1 cellular context compared by ENCODE assay signal in genomic region chrX:155889328-155889727, GRCh38.
TF ChIP-seq lines count a peak whose summit lies in the region.

No MANE protein-coding gene starts in this region.

TF ChIP-seq in K562, 482 proteins besides CTCF, POLR2A, EP300 and RAD21 (continued from another document and continues in another):
- TF ChIP-seq USF2 (CRISPR knock-in tag; IDR thresholded peaks at IDR 0.05): no peak
- peak; percentile 85 for TF ChIP-seq FOXJ2 (tag; IDR thresholded peaks at IDR 0.05)
- TF ChIP-seq SMARCE1 (IDR thresholded peaks at IDR 0.05): no peak
- TF ChIP-seq, protein P1, sequence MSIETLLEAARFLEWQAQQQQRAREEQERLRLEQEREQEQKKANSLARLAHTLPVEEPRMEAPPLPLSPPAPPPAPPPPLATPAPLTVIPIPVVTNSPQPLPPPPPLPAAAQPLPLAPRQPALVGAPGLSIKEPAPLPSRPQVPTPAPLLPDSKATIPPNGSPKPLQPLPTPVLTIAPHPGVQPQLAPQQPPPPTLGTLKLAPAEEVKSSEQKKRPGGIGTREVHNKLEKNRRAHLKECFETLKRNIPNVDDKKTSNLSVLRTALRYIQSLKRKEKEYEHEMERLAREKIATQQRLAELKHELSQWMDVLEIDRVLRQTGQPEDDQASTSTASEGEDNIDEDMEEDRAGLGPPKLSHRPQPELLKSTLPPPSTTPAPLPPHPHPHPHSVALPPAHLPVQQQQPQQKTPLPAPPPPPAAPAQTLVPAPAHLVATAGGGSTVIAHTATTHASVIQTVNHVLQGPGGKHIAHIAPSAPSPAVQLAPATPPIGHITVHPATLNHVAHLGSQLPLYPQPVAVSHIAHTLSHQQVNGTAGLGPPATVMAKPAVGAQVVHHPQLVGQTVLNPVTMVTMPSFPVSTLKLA (conservative IDR thresholded peaks at IDR 0.05): 0 out of 4 replicates have a peak, but pooled peaks have one; percentile 32 to 46
- no peak for TF ChIP-seq SMARCC2 (IDR thresholded peaks at IDR 0.05; ENCODE audit: low read depth)
- no peak for TF ChIP-seq CHD1 (IDR thresholded peaks at IDR 0.05; ENCODE audit: low read length)
- TF ChIP-seq, protein P2, sequence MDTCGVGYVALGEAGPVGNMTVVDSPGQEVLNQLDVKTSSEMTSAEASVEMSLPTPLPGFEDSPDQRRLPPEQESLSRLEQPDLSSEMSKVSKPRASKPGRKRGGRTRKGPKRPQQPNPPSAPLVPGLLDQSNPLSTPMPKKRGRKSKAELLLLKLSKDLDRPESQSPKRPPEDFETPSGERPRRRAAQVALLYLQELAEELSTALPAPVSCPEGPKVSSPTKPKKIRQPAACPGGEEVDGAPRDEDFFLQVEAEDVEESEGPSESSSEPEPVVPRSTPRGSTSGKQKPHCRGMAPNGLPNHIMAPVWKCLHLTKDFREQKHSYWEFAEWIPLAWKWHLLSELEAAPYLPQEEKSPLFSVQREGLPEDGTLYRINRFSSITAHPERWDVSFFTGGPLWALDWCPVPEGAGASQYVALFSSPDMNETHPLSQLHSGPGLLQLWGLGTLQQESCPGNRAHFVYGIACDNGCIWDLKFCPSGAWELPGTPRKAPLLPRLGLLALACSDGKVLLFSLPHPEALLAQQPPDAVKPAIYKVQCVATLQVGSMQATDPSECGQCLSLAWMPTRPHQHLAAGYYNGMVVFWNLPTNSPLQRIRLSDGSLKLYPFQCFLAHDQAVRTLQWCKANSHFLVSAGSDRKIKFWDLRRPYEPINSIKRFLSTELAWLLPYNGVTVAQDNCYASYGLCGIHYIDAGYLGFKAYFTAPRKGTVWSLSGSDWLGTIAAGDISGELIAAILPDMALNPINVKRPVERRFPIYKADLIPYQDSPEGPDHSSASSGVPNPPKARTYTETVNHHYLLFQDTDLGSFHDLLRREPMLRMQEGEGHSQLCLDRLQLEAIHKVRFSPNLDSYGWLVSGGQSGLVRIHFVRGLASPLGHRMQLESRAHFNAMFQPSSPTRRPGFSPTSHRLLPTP (IDR thresholded peaks at IDR 0.05; ENCODE audit: borderline replicate concordance, extremely low read depth, insufficient read length): no peak
- TF ChIP-seq, protein P3, sequence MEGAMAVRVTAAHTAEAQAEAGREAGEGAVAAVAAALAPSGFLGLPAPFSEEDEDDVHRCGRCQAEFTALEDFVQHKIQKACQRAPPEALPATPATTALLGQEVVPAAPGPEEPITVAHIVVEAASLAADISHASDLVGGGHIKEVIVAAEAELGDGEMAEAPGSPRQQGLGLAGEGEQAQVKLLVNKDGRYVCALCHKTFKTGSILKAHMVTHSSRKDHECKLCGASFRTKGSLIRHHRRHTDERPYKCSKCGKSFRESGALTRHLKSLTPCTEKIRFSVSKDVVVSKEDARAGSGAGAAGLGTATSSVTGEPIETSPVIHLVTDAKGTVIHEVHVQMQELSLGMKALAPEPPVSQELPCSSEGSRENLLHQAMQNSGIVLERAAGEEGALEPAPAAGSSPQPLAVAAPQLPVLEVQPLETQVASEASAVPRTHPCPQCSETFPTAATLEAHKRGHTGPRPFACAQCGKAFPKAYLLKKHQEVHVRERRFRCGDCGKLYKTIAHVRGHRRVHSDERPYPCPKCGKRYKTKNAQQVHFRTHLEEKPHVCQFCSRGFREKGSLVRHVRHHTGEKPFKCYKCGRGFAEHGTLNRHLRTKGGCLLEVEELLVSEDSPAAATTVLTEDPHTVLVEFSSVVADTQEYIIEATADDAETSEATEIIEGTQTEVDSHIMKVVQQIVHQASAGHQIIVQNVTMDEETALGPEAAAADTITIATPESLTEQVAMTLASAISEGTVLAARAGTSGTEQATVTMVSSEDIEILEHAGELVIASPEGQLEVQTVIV (CRISPR knock-in tag; IDR thresholded peaks at IDR 0.05; ENCODE audit: borderline replicate concordance): no peak
- TF ChIP-seq PML (IDR thresholded peaks at IDR 0.05; ENCODE audit: low read length): no peak
- no peak for TF ChIP-seq CCAR2 (IDR thresholded peaks at IDR 0.05; ENCODE audit: low read depth, low read length)
- no peak for TF ChIP-seq PURB (CRISPR knock-in tag; IDR thresholded peaks at IDR 0.05; ENCODE audit: low read depth)
- no peak for TF ChIP-seq GTF2A2 (tag; IDR thresholded peaks at IDR 0.05)
- no peak for TF ChIP-seq ZNF197 (CRISPR knock-in tag; IDR thresholded peaks at IDR 0.05; ENCODE audit: low read depth)
- TF ChIP-seq ARID1B (IDR thresholded peaks at IDR 0.05): 0 out of 2 replicates have a peak, but pooled peaks have one; percentile 26
- no peak for TF ChIP-seq MBD2 (IDR thresholded peaks at IDR 0.05; ENCODE audit: borderline replicate concordance, low read depth)
- TF ChIP-seq NR2C1 (IDR thresholded peaks at IDR 0.05): no peak
- no peak for TF ChIP-seq NR2C1 (tag; IDR thresholded peaks at IDR 0.05)
- peak; percentile 86 for TF ChIP-seq NFE2 (IDR thresholded peaks at IDR 0.05; ENCODE audit: low read depth)
- TF ChIP-seq HCFC1 (IDR thresholded peaks at IDR 0.05; ENCODE audit: low read depth, low read length): no peak
- peak; percentile 56 for TF ChIP-seq C11orf30 (IDR thresholded peaks at IDR 0.05; ENCODE audit: low read depth)
- TF ChIP-seq MAFK (IDR thresholded peaks at IDR 0.05; ENCODE audit: low read length): peak; percentile 46
- TF ChIP-seq, protein P4, sequence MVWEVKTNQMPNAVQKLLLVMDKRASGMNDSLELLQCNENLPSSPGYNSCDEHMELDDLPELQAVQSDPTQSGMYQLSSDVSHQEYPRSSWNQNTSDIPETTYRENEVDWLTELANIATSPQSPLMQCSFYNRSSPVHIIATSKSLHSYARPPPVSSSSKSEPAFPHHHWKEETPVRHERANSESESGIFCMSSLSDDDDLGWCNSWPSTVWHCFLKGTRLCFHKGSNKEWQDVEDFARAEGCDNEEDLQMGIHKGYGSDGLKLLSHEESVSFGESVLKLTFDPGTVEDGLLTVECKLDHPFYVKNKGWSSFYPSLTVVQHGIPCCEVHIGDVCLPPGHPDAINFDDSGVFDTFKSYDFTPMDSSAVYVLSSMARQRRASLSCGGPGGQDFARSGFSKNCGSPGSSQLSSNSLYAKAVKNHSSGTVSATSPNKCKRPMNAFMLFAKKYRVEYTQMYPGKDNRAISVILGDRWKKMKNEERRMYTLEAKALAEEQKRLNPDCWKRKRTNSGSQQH (CRISPR knock-in tag; IDR thresholded peaks at IDR 0.05): no peak
- TF ChIP-seq XRCC5 (IDR thresholded peaks at IDR 0.05; ENCODE audit: low read depth, low read length): no peak
- TF ChIP-seq CXXC5 (CRISPR knock-in tag; IDR thresholded peaks at IDR 0.05): 0 out of 2 replicates have a peak, but pooled peaks have one; percentile 22
- TF ChIP-seq TOE1 (IDR thresholded peaks at IDR 0.05; ENCODE audit: borderline replicate concordance): no peak
- TF ChIP-seq TOE1 (CRISPR knock-in tag; IDR thresholded peaks at IDR 0.05; ENCODE audit: borderline replicate concordance, low read depth): no peak
- no peak for TF ChIP-seq ZNF23 (CRISPR knock-in tag; IDR thresholded peaks at IDR 0.05)
- no peak for TF ChIP-seq ZNF583 (CRISPR knock-in tag; IDR thresholded peaks at IDR 0.05)
- TF ChIP-seq TCF7 (IDR thresholded peaks at IDR 0.05; ENCODE audit: borderline replicate concordance): no peak
- TF ChIP-seq HOXB6 (CRISPR knock-in tag; IDR thresholded peaks at IDR 0.05; ENCODE audit: borderline replicate concordance): no peak
- peak; percentile 70 for TF ChIP-seq MAFG (tag; conservative IDR thresholded peaks at IDR 0.05)
- peak; percentile 61 for TF ChIP-seq ELF1 (tag; IDR thresholded peaks at IDR 0.05)
- no peak for TF ChIP-seq ZNF175 (CRISPR knock-in tag; IDR thresholded peaks at IDR 0.05; ENCODE audit: low read depth)
- TF ChIP-seq ATF1 (CRISPR knock-in tag; IDR thresholded peaks at IDR 0.05): no peak
- TF ChIP-seq ATF1 (tag; IDR thresholded peaks at IDR 0.05): no peak
- TF ChIP-seq, protein P5, sequence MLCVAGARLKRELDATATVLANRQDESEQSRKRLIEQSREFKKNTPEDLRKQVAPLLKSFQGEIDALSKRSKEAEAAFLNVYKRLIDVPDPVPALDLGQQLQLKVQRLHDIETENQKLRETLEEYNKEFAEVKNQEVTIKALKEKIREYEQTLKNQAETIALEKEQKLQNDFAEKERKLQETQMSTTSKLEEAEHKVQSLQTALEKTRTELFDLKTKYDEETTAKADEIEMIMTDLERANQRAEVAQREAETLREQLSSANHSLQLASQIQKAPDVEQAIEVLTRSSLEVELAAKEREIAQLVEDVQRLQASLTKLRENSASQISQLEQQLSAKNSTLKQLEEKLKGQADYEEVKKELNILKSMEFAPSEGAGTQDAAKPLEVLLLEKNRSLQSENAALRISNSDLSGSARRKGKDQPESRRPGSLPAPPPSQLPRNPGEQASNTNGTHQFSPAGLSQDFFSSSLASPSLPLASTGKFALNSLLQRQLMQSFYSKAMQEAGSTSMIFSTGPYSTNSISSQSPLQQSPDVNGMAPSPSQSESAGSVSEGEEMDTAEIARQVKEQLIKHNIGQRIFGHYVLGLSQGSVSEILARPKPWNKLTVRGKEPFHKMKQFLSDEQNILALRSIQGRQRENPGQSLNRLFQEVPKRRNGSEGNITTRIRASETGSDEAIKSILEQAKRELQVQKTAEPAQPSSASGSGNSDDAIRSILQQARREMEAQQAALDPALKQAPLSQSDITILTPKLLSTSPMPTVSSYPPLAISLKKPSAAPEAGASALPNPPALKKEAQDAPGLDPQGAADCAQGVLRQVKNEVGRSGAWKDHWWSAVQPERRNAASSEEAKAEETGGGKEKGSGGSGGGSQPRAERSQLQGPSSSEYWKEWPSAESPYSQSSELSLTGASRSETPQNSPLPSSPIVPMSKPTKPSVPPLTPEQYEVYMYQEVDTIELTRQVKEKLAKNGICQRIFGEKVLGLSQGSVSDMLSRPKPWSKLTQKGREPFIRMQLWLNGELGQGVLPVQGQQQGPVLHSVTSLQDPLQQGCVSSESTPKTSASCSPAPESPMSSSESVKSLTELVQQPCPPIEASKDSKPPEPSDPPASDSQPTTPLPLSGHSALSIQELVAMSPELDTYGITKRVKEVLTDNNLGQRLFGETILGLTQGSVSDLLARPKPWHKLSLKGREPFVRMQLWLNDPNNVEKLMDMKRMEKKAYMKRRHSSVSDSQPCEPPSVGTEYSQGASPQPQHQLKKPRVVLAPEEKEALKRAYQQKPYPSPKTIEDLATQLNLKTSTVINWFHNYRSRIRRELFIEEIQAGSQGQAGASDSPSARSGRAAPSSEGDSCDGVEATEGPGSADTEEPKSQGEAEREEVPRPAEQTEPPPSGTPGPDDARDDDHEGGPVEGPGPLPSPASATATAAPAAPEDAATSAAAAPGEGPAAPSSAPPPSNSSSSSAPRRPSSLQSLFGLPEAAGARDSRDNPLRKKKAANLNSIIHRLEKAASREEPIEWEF (CRISPR knock-in tag; IDR thresholded peaks at IDR 0.05): no peak
- no peak for TF ChIP-seq BRD4 (IDR thresholded peaks at IDR 0.05)
- TF ChIP-seq, protein P6, sequence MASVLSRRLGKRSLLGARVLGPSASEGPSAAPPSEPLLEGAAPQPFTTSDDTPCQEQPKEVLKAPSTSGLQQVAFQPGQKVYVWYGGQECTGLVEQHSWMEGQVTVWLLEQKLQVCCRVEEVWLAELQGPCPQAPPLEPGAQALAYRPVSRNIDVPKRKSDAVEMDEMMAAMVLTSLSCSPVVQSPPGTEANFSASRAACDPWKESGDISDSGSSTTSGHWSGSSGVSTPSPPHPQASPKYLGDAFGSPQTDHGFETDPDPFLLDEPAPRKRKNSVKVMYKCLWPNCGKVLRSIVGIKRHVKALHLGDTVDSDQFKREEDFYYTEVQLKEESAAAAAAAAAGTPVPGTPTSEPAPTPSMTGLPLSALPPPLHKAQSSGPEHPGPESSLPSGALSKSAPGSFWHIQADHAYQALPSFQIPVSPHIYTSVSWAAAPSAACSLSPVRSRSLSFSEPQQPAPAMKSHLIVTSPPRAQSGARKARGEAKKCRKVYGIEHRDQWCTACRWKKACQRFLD (CRISPR knock-in tag; IDR thresholded peaks at IDR 0.05): no peak
- TF ChIP-seq ARID3B (CRISPR knock-in tag; IDR thresholded peaks at IDR 0.05; ENCODE audit: borderline replicate concordance): no peak
- no peak for TF ChIP-seq GABPA (tag; conservative IDR thresholded peaks at IDR 0.05; ENCODE audit: low read depth)
- peak; percentile 79 for TF ChIP-seq RFX1 (IDR thresholded peaks at IDR 0.05)
- TF ChIP-seq ZNF639 (CRISPR knock-in tag; conservative IDR thresholded peaks at IDR 0.05 in 1 of 2, IDR thresholded peaks at IDR 0.05 in 1 of 2): 0 out of 4 replicates have a peak, but pooled peaks of 1 of the 2 experiments have one; percentile 13
- TF ChIP-seq KAT8 (IDR thresholded peaks at IDR 0.05; ENCODE audit: low read depth): no peak
- TF ChIP-seq ZNF384 (IDR thresholded peaks at IDR 0.05; ENCODE audit: low read depth, low read length): no peak
